In genomic region chr14:102540310-102541028, GRCh38 we compare ENCODE assay signal across 1 cellular context.
TF ChIP-seq lines count a peak whose summit lies in the region.

No MANE protein-coding gene starts in this region.

TF ChIP-seq in HEK293, 187 proteins besides CTCF, POLR2A, EP300 and RAD21 (continued from another document and continues in another):
- TF ChIP-seq ZNF132 (tag by site-specific recombination; IDR thresholded peaks at IDR 0.05; ENCODE audit: borderline replicate concordance) (no peak), BCL6B (tag by site-specific recombination; IDR thresholded peaks at IDR 0.05) (no peak), ZNF560 (tag by site-specific recombination; IDR thresholded peaks at IDR 0.05; ENCODE audit: borderline replicate concordance) (no peak), WT1 (tag by site-specific recombination; IDR thresholded peaks at IDR 0.05) (peak; percentile 52), ZIC2 (tag by site-specific recombination; IDR thresholded peaks at IDR 0.05) (peak; percentile 73), ZNF626 (tag by site-specific recombination; IDR thresholded peaks at IDR 0.05) (no peak), ZFP3 (tag by site-specific recombination; IDR thresholded peaks at IDR 0.05; ENCODE audit: low read depth) (no peak), ZNF248 (tag by site-specific recombination; IDR thresholded peaks at IDR 0.05) (no peak), ZNF521 (tag by site-specific recombination; IDR thresholded peaks at IDR 0.05) (no peak), ZNF391 (tag by site-specific recombination; IDR thresholded peaks at IDR 0.05; ENCODE audit: borderline replicate concordance, low read depth) (no peak), HOXD13 (CRISPR knock-in tag; IDR thresholded peaks at IDR 0.05; ENCODE audit: borderline replicate concordance) (no peak), ZNF169 (tag by site-specific recombination; IDR thresholded peaks at IDR 0.05) (no peak), GLIS1 (tag by site-specific recombination; IDR thresholded peaks at IDR 0.05) (peak; percentile 45; the same call in 1 of the 2 replicates), ZNF843 (tag by site-specific recombination; IDR thresholded peaks at IDR 0.05) (no peak), ZNF624 (tag by site-specific recombination; IDR thresholded peaks at IDR 0.05) (no peak), ZBTB17 (tag by site-specific recombination; IDR thresholded peaks at IDR 0.05) (peak; percentile 83; the same call in 1 of the 2 replicates), ZNF677 (tag by site-specific recombination; IDR thresholded peaks at IDR 0.05) (no peak), RBAK (tag by site-specific recombination; IDR thresholded peaks at IDR 0.05) (no peak), AEBP2 (tag by site-specific recombination; IDR thresholded peaks at IDR 0.05; ENCODE audit: borderline replicate concordance) (no peak), ZNF2 (tag by site-specific recombination; IDR thresholded peaks at IDR 0.05) (no peak), ZNF777 (tag by site-specific recombination; IDR thresholded peaks at IDR 0.05; ENCODE audit: borderline replicate concordance) (no peak), SP2 (tag by site-specific recombination; IDR thresholded peaks at IDR 0.05) (no peak), MYNN (tag by site-specific recombination; IDR thresholded peaks at IDR 0.05; ENCODE audit: borderline replicate concordance) (no peak), ZNF830 (tag by site-specific recombination; IDR thresholded peaks at IDR 0.05; ENCODE audit: low read depth) (no peak), GFI1B (tag by site-specific recombination; IDR thresholded peaks at IDR 0.05) (no peak), PRDM4 (tag by site-specific recombination; IDR thresholded peaks at IDR 0.05) (no peak), PATZ1 (tag by site-specific recombination; IDR thresholded peaks at IDR 0.05) (peak; percentile 29; the same call in 1 of the 2 replicates), REPIN1 (tag by site-specific recombination; IDR thresholded peaks at IDR 0.05; ENCODE audit: low read depth) (no peak), ZNF19 (tag by site-specific recombination; IDR thresholded peaks at IDR 0.05; ENCODE audit: low read depth) (no peak), ZNF530 (tag by site-specific recombination; IDR thresholded peaks at IDR 0.05; ENCODE audit: low read depth) (no peak), ZNF433 (tag by site-specific recombination; IDR thresholded peaks at IDR 0.05; ENCODE audit: low read depth) (no peak), ZNF311 (tag by site-specific recombination; IDR thresholded peaks at IDR 0.05; ENCODE audit: borderline replicate concordance) (no peak), ZNF416 (tag by site-specific recombination; IDR thresholded peaks at IDR 0.05) (no peak), IKZF3 (tag by site-specific recombination; IDR thresholded peaks at IDR 0.05) (no peak), ZFP41 (tag by site-specific recombination; IDR thresholded peaks at IDR 0.05; ENCODE audit: borderline replicate concordance) (no peak), ZNF140 (tag by site-specific recombination; IDR thresholded peaks at IDR 0.05) (no peak), ZNF600 (tag by site-specific recombination; IDR thresholded peaks at IDR 0.05) (no peak), ZNF335 (tag by site-specific recombination; conservative IDR thresholded peaks at IDR 0.05) (no peak), BCL11B (tag by site-specific recombination; IDR thresholded peaks at IDR 0.05; ENCODE audit: low read depth) (no peak), ZNF24 (tag by site-specific recombination; IDR thresholded peaks at IDR 0.05) (no peak), YY1 (tag by site-specific recombination; IDR thresholded peaks at IDR 0.05) (no peak), ATF2 (tag by site-specific recombination; IDR thresholded peaks at IDR 0.05; ENCODE audit: low read depth) (no peak), ZNF76 (tag by site-specific recombination; IDR thresholded peaks at IDR 0.05; ENCODE audit: borderline replicate concordance, low read depth) (no peak), SCRT2 (tag by site-specific recombination; IDR thresholded peaks at IDR 0.05) (no peak), ZNF341 (tag by site-specific recombination; IDR thresholded peaks at IDR 0.05; ENCODE audit: low read depth) (peak; percentile 43), KLF7 (tag by site-specific recombination; IDR thresholded peaks at IDR 0.05; ENCODE audit: borderline replicate concordance) (no peak), ZNF571 (tag by site-specific recombination; IDR thresholded peaks at IDR 0.05) (no peak), HOXC10 (CRISPR knock-in tag; IDR thresholded peaks at IDR 0.05) (no peak), ZNF10 (tag by site-specific recombination; IDR thresholded peaks at IDR 0.05) (no peak), EGR2 (tag by site-specific recombination; IDR thresholded peaks at IDR 0.05; ENCODE audit: low read depth) (peak; percentile 90), ZBTB7A (tag by site-specific recombination; IDR thresholded peaks at IDR 0.05; ENCODE audit: low read depth) (no peak), ZNF398 (tag by site-specific recombination; IDR thresholded peaks at IDR 0.05) (peak; percentile 82), ZNF302 (tag by site-specific recombination; IDR thresholded peaks at IDR 0.05; ENCODE audit: low read depth) (no peak), ZNF768 (tag by site-specific recombination; IDR thresholded peaks at IDR 0.05) (no peak), SP3 (tag by site-specific recombination; IDR thresholded peaks at IDR 0.05) (no peak)
- TF ChIP-seq, protein P1, sequence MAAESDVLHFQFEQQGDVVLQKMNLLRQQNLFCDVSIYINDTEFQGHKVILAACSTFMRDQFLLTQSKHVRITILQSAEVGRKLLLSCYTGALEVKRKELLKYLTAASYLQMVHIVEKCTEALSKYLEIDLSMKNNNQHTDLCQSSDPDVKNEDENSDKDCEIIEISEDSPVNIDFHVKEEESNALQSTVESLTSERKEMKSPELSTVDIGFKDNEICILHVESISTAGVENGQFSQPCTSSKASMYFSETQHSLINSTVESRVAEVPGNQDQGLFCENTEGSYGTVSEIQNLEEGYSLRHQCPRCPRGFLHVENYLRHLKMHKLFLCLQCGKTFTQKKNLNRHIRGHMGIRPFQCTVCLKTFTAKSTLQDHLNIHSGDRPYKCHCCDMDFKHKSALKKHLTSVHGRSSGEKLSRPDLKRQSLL (tag by site-specific recombination; IDR thresholded peaks at IDR 0.05) = no peak
- TF ChIP-seq, protein P2, sequence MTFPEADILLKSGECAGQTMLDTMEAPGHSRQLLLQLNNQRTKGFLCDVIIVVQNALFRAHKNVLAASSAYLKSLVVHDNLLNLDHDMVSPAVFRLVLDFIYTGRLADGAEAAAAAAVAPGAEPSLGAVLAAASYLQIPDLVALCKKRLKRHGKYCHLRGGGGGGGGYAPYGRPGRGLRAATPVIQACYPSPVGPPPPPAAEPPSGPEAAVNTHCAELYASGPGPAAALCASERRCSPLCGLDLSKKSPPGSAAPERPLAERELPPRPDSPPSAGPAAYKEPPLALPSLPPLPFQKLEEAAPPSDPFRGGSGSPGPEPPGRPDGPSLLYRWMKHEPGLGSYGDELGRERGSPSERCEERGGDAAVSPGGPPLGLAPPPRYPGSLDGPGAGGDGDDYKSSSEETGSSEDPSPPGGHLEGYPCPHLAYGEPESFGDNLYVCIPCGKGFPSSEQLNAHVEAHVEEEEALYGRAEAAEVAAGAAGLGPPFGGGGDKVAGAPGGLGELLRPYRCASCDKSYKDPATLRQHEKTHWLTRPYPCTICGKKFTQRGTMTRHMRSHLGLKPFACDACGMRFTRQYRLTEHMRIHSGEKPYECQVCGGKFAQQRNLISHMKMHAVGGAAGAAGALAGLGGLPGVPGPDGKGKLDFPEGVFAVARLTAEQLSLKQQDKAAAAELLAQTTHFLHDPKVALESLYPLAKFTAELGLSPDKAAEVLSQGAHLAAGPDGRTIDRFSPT (tag by site-specific recombination; IDR thresholded peaks at IDR 0.05) = no peak
- TF ChIP-seq, protein P3, sequence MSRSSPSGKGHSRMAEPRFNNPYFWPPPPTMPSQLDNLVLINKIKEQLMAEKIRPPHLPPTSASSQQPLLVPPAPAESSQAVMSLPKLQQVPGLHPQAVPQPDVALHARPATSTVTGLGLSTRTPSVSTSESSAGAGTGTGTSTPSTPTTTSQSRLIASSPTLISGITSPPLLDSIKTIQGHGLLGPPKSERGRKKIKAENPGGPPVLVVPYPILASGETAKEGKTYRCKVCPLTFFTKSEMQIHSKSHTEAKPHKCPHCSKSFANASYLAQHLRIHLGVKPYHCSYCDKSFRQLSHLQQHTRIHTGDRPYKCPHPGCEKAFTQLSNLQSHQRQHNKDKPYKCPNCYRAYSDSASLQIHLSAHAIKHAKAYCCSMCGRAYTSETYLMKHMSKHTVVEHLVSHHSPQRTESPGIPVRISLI (tag by site-specific recombination; IDR thresholded peaks at IDR 0.05) = no peak
